Comparison of ENCODE assay signal across 1 cellular context in genomic region chr10:74058071-74058470, GRCh38.
TF ChIP-seq lines count a peak whose summit lies in the region.

No MANE protein-coding gene starts in this region.

TF ChIP-seq in HepG2, 621 proteins besides CTCF, POLR2A, EP300 and RAD21 (continued from another document):
- TF ChIP-seq PRDM10 (CRISPR knock-in tag; IDR thresholded peaks at IDR 0.05; ENCODE audit: low read depth) (no peak), UBTF (CRISPR knock-in tag; IDR thresholded peaks at IDR 0.05) (no peak), NRL (CRISPR knock-in tag; IDR thresholded peaks at IDR 0.05; ENCODE audit: borderline replicate concordance) (no peak), NCOA2 (CRISPR knock-in tag; IDR thresholded peaks at IDR 0.05) (no peak), HINFP (CRISPR knock-in tag; IDR thresholded peaks at IDR 0.05; ENCODE audit: low read depth) (no peak), PHF20 (CRISPR knock-in tag; IDR thresholded peaks at IDR 0.05) (no peak), HNRNPL (IDR thresholded peaks at IDR 0.05; ENCODE audit: low read depth, low read length) (no peak), TFDP1 (CRISPR knock-in tag; IDR thresholded peaks at IDR 0.05; ENCODE audit: borderline replicate concordance) (no peak), CBX5 (CRISPR knock-in tag; IDR thresholded peaks at IDR 0.05; ENCODE audit: borderline replicate concordance) (no peak), ZNF674 (CRISPR knock-in tag; IDR thresholded peaks at IDR 0.05; ENCODE audit: low read depth) (no peak), FOSL1 (CRISPR knock-in tag; IDR thresholded peaks at IDR 0.05; ENCODE audit: borderline replicate concordance) (no peak), ZNF644 (CRISPR knock-in tag; IDR thresholded peaks at IDR 0.05; ENCODE audit: low read depth) (no peak), MIXL1 (CRISPR knock-in tag; IDR thresholded peaks at IDR 0.05) (no peak), DNMT3B (CRISPR knock-in tag; conservative IDR thresholded peaks at IDR 0.05) (no peak), ZNF276 (CRISPR knock-in tag; IDR thresholded peaks at IDR 0.05; ENCODE audit: low read depth) (no peak), FOXK2 (IDR thresholded peaks at IDR 0.05) (no peak)
